In the genomic region with DNA sequence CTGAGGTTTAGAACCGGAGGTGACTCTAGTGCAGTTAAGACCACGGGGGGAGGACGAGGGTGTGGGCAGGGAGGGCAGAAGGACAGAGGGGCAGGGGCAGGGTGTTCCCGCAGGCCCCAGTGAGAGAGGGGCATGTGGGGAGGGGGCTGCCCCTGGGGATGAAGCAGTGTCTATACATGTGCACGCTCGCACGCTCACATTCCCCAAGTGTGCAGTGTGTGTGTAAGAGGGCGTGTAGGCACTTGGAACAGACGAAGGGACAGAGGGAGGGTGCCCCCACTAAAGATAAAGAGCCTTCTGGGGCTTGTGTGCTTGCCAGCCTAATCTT, we compare ENCODE assay signal across 1 cellular context.
TF ChIP-seq lines count a peak whose summit lies in the region.

No MANE protein-coding gene starts in this region.

TF ChIP-seq in HepG2, 621 proteins besides CTCF, POLR2A, EP300 and RAD21 (continued from another document):
- TF ChIP-seq HMGXB3 (CRISPR knock-in tag; IDR thresholded peaks at IDR 0.05; ENCODE audit: borderline replicate concordance), result no peak
- no peak for TF ChIP-seq ZMYM4 (CRISPR knock-in tag; IDR thresholded peaks at IDR 0.05)
- TF ChIP-seq TAF1 (CRISPR knock-in tag; IDR thresholded peaks at IDR 0.05), result no peak
- TF ChIP-seq, protein P1, sequence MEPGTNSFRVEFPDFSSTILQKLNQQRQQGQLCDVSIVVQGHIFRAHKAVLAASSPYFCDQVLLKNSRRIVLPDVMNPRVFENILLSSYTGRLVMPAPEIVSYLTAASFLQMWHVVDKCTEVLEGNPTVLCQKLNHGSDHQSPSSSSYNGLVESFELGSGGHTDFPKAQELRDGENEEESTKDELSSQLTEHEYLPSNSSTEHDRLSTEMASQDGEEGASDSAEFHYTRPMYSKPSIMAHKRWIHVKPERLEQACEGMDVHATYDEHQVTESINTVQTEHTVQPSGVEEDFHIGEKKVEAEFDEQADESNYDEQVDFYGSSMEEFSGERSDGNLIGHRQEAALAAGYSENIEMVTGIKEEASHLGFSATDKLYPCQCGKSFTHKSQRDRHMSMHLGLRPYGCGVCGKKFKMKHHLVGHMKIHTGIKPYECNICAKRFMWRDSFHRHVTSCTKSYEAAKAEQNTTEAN (CRISPR knock-in tag; conservative IDR thresholded peaks at IDR 0.05), result peak; percentile 56
- TF ChIP-seq ZNF562 (CRISPR knock-in tag; IDR thresholded peaks at IDR 0.05; ENCODE audit: borderline replicate concordance), result no peak
- TF ChIP-seq, protein P2, sequence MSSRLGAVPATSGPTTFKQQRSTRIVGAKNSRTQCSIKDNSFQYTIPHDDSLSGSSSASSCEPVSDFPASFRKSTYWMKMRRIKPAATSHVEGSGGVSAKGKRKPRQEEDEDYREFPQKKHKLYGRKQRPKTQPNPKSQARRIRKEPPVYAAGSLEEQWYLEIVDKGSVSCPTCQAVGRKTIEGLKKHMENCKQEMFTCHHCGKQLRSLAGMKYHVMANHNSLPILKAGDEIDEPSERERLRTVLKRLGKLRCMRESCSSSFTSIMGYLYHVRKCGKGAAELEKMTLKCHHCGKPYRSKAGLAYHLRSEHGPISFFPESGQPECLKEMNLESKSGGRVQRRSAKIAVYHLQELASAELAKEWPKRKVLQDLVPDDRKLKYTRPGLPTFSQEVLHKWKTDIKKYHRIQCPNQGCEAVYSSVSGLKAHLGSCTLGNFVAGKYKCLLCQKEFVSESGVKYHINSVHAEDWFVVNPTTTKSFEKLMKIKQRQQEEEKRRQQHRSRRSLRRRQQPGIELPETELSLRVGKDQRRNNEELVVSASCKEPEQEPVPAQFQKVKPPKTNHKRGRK (CRISPR knock-in tag; IDR thresholded peaks at IDR 0.05), result no peak
